In genomic region chr9:122130837-122131236, GRCh38 we compare ENCODE assay signal across 19 cellular contexts. TPM values are rescaled to one million over a fixed set of nuclear protein-coding genes. Genes with fewer than 3 reads are reported as not detected.
"Had no signal": no experiment of that assay in that cellular context is flagged by ENCODE, and none has a peak within 500 bp of the region (broad histone marks: within the 10 kb centered on the region; RNA-seq: fewer than 3 reads in every experiment).

No MANE protein-coding gene starts in this region.

- DNase-seq: activated B cell treated with CpG ODN at 0.5 μM for 24 hours; activated CD4-positive, alpha-beta T cell treated with anti-CD3 and anti-CD28 coated beads for 36 hours; activated CD4-positive, alpha-beta T cell treated with anti-CD3 and anti-CD28 coated beads, Interleukin-2, amount 50 U/mL, for 4 hours; activated effector memory CD4-positive, alpha-beta T cell treated with Interleukin-2 at 50 U/mL for 16 hours; activated naive CD4-positive, alpha-beta T cell treated with anti-CD3 and anti-CD28 coated beads, Interleukin-2, amount 10 ng/mL, durations not matched to agents 7 days and 5 days; activated naive CD8-positive, alpha-beta T cell treated with anti-CD3 and anti-CD28 coated beads, Interleukin-2, amount 50 U/mL, for 24 hours; activated T-cell treated with anti-CD3 and anti-CD28 coated beads, Interleukin-2, amount 50 U/mL, for 72 hours; erythroblast; kidney; mesenchymal stem cell; mucosa of descending colon; occipital lobe; stimulated activated naive CD8-positive, alpha-beta T cell treated with anti-CD3 and anti-CD28 coated beads, Interleukin-15, amount 100 ng/mL, for 72 hours; T1000; uterus had no signal

- H3K4me3 ChIP-seq: coronary artery, mucosa of descending colon, tibial artery, uterus had no signal

- H3K9me3 ChIP-seq: mucosa of descending colon, tibial artery, uterus had no signal

- ATAC-seq: activated CD4-positive, alpha-beta T cell treated with anti-CD3 and anti-CD28 coated beads for 36 hours; activated naive CD8-positive, alpha-beta T cell treated with anti-CD3 and anti-CD28 coated beads, Interleukin-2, amount 50 U/mL, for 24 hours; activated T-cell treated with anti-CD3 and anti-CD28 coated beads, Interleukin-2, amount 50 U/mL, for 72 hours; mucosa of descending colon; stimulated activated naive CD8-positive, alpha-beta T cell treated with anti-CD3 and anti-CD28 coated beads, Interleukin-15, amount 100 ng/mL, for 72 hours had no signal

- H3K36me3 ChIP-seq: tibial artery, uterus had no signal

- H3K27me3 ChIP-seq: uterus had no signal

- H3K27ac ChIP-seq: coronary artery, tibial artery, uterus had no signal

RNA-seq across cellular contexts. Expression of gene MORN5, which starts 28.9 kb away (rescaled TPM):
- total RNA-seq: activated B cell treated with CpG ODN at 0.5 μM for 24 hours; activated CD4-positive, alpha-beta T cell treated with anti-CD3 and anti-CD28 coated beads for 36 hours; activated T-cell treated with anti-CD3 and anti-CD28 coated beads, Interleukin-2, amount 50 U/mL, for 72 hours; glomerular endothelial cell; liver had no signal
